29 cellular contexts compared by ENCODE assay signal in the genomic region with DNA sequence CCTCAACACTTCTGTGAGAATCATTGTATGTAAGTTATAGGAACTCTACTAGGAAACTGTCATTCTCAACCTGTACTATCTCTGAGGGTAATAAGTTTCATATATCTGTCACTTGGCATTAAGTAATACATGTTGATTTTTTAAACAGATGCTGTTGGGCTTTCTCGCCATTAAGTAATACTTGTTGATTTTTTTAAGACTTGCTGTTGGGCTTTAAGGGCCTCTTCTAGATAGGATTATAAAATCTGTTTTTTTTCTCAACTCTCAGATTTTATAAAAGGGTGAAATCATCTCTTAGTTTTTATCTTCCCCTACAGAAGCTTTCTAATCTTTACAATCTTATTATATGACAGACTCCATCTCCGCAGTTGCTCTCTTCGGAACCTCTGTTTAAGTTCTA.
"Had no signal": no experiment of that assay in that cellular context is flagged by ENCODE, and none has a peak within 500 bp of the region (broad histone marks: within the 10 kb centered on the region; RNA-seq: fewer than 3 reads in every experiment).

No MANE protein-coding gene starts in this region.

- H3K27me3 Mint-ChIP-seq: activated naive CD4-positive, alpha-beta T cell treated with anti-CD3 and anti-CD28 coated beads, Interleukin-2, amount 10 ng/mL, durations not matched to agents 7 days and 5 days; activated naive CD8-positive, alpha-beta T cell treated with anti-CD3 and anti-CD28 coated beads, Interleukin-2, amount 10 ng/mL, durations not matched to agents 7 days and 5 days; dendritic cell treated with granulocyte-macrophage colony-stimulating factor and Interleukin-4, amounts not matched to agents 40 ng/mL and 50 ng/mL, for 4 days; progenitor cell of endocrine pancreas; stimulated activated naive CD8-positive, alpha-beta T cell treated with anti-CD3 and anti-CD28 coated beads, Interleukin-15, amount 100 ng/mL, for 72 hours had no signal

- H3K27me3 ChIP-seq: esophagus squamous epithelium, gastrocnemius medialis, hepatocyte, neutrophil, ovary, right lobe of liver, upper lobe of left lung, vagina had no signal

- ATAC-seq: gastrocnemius medialis; left colon; right lobe of liver; stimulated activated effector memory CD8-positive, alpha-beta T cell treated with anti-CD3 and anti-CD28 coated beads, Interleukin-12 subunit alpha, Interleukin-12 subunit beta, amount 100 ng/mL, for 72 hours; stimulated activated naive CD8-positive, alpha-beta T cell treated with anti-CD3 and anti-CD28 coated beads, Interleukin-15, amount 100 ng/mL, for 72 hours had no signal

- H3K9me3 ChIP-seq: esophagus squamous epithelium, gastrocnemius medialis, neutrophil, ovary, right lobe of liver, upper lobe of left lung, vagina had no signal

- H3K27ac ChIP-seq: epithelial cell of prostate, esophagus squamous epithelium, gastrocnemius medialis, hepatocyte, ovary, right lobe of liver, upper lobe of left lung, vagina had no signal

- H3K36me3 ChIP-seq: ovary had no signal

- H3K4me3 Mint-ChIP-seq: activated naive CD4-positive, alpha-beta T cell treated with anti-CD3 and anti-CD28 coated beads, Interleukin-2, amount 10 ng/mL, durations not matched to agents 7 days and 5 days; activated naive CD8-positive, alpha-beta T cell treated with anti-CD3 and anti-CD28 coated beads, Interleukin-2, amount 10 ng/mL, durations not matched to agents 7 days and 5 days; activated T-helper 1 cell treated with anti-CD3 and anti-CD28 coated beads, Interleukin-12 subunit alpha, Interleukin-12 subunit beta, Interleukin-2, Interleukin-4 antibody, amounts not matched to agents 30 ng/mL and 10 ng/mL and 1 ng/mL, durations not matched to agents 14 hours and 24 hours and 36 hours; endodermal cell; nephron progenitor cell; stimulated activated effector memory CD8-positive, alpha-beta T cell treated with anti-CD3 and anti-CD28 coated beads, Interleukin-12 subunit alpha, Interleukin-12 subunit beta, amount 100 ng/mL, for 72 hours; stimulated activated naive CD8-positive, alpha-beta T cell treated with anti-CD3 and anti-CD28 coated beads, Interleukin-15, amount 100 ng/mL, for 72 hours had no signal

- H3K27ac Mint-ChIP-seq: activated naive CD4-positive, alpha-beta T cell treated with anti-CD3 and anti-CD28 coated beads, Interleukin-2, amount 10 ng/mL, durations not matched to agents 7 days and 5 days; activated naive CD8-positive, alpha-beta T cell treated with anti-CD3 and anti-CD28 coated beads, Interleukin-2, amount 10 ng/mL, durations not matched to agents 7 days and 5 days; activated T-helper 1 cell treated with anti-CD3 and anti-CD28 coated beads, Interleukin-12 subunit alpha, Interleukin-12 subunit beta, Interleukin-2, Interleukin-4 antibody, amounts not matched to agents 30 ng/mL and 10 ng/mL and 1 ng/mL, durations not matched to agents 14 hours and 24 hours and 36 hours; dendritic cell treated with granulocyte-macrophage colony-stimulating factor and Interleukin-4, amounts not matched to agents 40 ng/mL and 50 ng/mL, for 4 days; endodermal cell; nephron progenitor cell; progenitor cell of endocrine pancreas; stimulated activated effector memory CD8-positive, alpha-beta T cell treated with anti-CD3 and anti-CD28 coated beads, Interleukin-12 subunit alpha, Interleukin-12 subunit beta, amount 100 ng/mL, for 72 hours; stimulated activated naive CD8-positive, alpha-beta T cell treated with anti-CD3 and anti-CD28 coated beads, Interleukin-15, amount 100 ng/mL, for 72 hours had no signal

- H3K9me3 Mint-ChIP-seq: activated naive CD4-positive, alpha-beta T cell treated with anti-CD3 and anti-CD28 coated beads, Interleukin-2, amount 10 ng/mL, durations not matched to agents 7 days and 5 days; activated T-helper 1 cell treated with anti-CD3 and anti-CD28 coated beads, Interleukin-12 subunit alpha, Interleukin-12 subunit beta, Interleukin-2, Interleukin-4 antibody, amounts not matched to agents 30 ng/mL and 10 ng/mL and 1 ng/mL, durations not matched to agents 14 hours and 24 hours and 36 hours; dendritic cell treated with granulocyte-macrophage colony-stimulating factor and Interleukin-4, amounts not matched to agents 40 ng/mL and 50 ng/mL, for 4 days; endodermal cell; stimulated activated effector memory CD8-positive, alpha-beta T cell treated with anti-CD3 and anti-CD28 coated beads, Interleukin-12 subunit alpha, Interleukin-12 subunit beta, amount 100 ng/mL, for 72 hours; stimulated activated naive CD8-positive, alpha-beta T cell treated with anti-CD3 and anti-CD28 coated beads, Interleukin-15, amount 100 ng/mL, for 72 hours had no signal

- H3K4me3 ChIP-seq: esophagus squamous epithelium, gastrocnemius medialis, hepatocyte, ovary, right lobe of liver, upper lobe of left lung, vagina had no signal

- DNase-seq: activated CD4-positive, alpha-beta T cell treated with anti-CD3 and anti-CD28 coated beads for 4 hours; activated CD4-positive, alpha-beta T cell treated with anti-CD3 and anti-CD28 coated beads, Interleukin-2, amount 50 U/mL, for 4 hours; activated gamma-delta T cell; activated naive CD4-positive, alpha-beta T cell treated with anti-CD3 and anti-CD28 coated beads, Interleukin-2, amount 10 ng/mL, durations not matched to agents 7 days and 5 days; activated naive CD8-positive, alpha-beta T cell treated with anti-CD3 and anti-CD28 coated beads, Interleukin-2, amount 10 ng/mL, durations not matched to agents 7 days and 5 days; caudate nucleus; endodermal cell; esophagus squamous epithelium; gastrocnemius medialis; glutamatergic neuron; kidney; left colon; mammary epithelial cell; nephron progenitor cell; ovary; right lobe of liver; small intestine; stimulated activated CD4-positive, alpha-beta T cell treated with anti-CD3 and anti-CD28 coated beads, Interleukin-4, amount 100 ng/mL, for 24 hours; stimulated activated naive CD8-positive, alpha-beta T cell treated with anti-CD3 and anti-CD28 coated beads, Interleukin-15, amount 100 ng/mL, for 72 hours; substantia nigra; upper lobe of left lung had no signal
